ENCODE assay signal across 9 cellular contexts in the genomic region with DNA sequence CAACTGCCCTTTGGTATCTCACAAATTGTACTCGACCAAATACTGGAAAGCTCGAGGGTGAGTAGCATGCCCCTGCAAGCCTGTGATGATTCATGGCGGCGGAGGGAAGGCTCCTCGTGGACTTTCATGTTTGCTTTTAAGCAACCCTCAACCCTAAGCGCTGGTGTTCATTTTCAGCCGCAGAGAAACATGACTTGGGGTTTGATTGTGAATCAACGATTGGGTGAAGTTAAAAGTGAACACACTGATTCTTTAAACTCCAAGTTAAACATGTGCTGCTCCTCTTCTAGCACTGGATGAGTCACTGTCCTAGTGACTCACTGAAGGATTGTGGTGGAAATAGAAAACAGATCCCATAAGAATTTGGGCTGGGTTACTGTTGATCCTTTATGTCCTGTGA. TPM values are rescaled to one million over a fixed set of nuclear protein-coding genes. Genes with fewer than 3 reads are reported as not detected.
A peak's percentile ranks its signal among the peaks of the same experiment; 100 is the strongest.
DNase-seq lines count a peak whose midpoint lies in the region; ATAC-seq and TF ChIP-seq lines count a peak whose summit lies in the region.
"Had no signal": no experiment of that assay in that cellular context is flagged by ENCODE, and none has a peak within 500 bp of the region (broad histone marks: within the 10 kb centered on the region; RNA-seq: fewer than 3 reads in every experiment).

No MANE protein-coding gene starts in this region.

- DNase-seq in EH (ENCODE audit: low read depth) (peak; percentile 99), MG63 (peak; percentile 85), cardiac fibroblast (ENCODE audit: low read depth in 2 of 2) (peak; percentile 73 to 96), renal cortical epithelial cell (ENCODE audit: low read depth) (peak; percentile 97), CD14-positive monocyte (ENCODE audit: low spot score) (no peak), spleen (no peak), ascending aorta (ENCODE audit: low spot score in 2 of 2) (no peak)
- DNase-seq: stimulated activated naive B cell treated with anti-CD40 and anti-IgM and Interleukin-4, amounts not matched to agents 10 μg/mL and 1 μg/mL and 100 μg/mL, for 72 hours had no signal

- peaks cover 1% of the 10 kb centered on the region for H3K4me1 Mint-ChIP-seq in CD14-positive monocyte
- H3K4me1 Mint-ChIP-seq: stimulated activated naive B cell treated with anti-CD40 and anti-IgM and Interleukin-4, amounts not matched to agents 10 μg/mL and 1 μg/mL and 100 μg/mL, for 72 hours had no signal

- TF ChIP-seq POLR2A in spleen (IDR thresholded peaks at IDR 0.05) = no peak

- H3K9me3 Mint-ChIP-seq in CD14-positive monocyte = no peaks in the 10 kb centered on the region
- H3K9me3 Mint-ChIP-seq: stimulated activated naive B cell treated with anti-CD40 and anti-IgM and Interleukin-4, amounts not matched to agents 10 μg/mL and 1 μg/mL and 100 μg/mL, for 72 hours had no signal

- no peaks in the 10 kb centered on the region for H3K9me3 ChIP-seq in MG63
- H3K9me3 ChIP-seq in spleen = no peaks in the 10 kb centered on the region
- H3K9me3 ChIP-seq in ascending aorta = no peaks in the 10 kb centered on the region

- ATAC-seq in HG03378 (IDR thresholded peaks at IDR 0.05; ENCODE audit: unreplicated experiment) = no peak
- ATAC-seq: stimulated activated naive B cell treated with anti-CD40 and anti-IgM and Interleukin-4, amounts not matched to agents 10 μg/mL and 1 μg/mL and 100 μg/mL, for 72 hours had no signal

- H3K4me1 ChIP-seq in spleen = no peaks in the 10 kb centered on the region
- no peaks in the 10 kb centered on the region for H3K4me1 ChIP-seq in ascending aorta

- H3K36me3 ChIP-seq in MG63 = peaks cover 52% of the 10 kb centered on the region
- no peaks in the 10 kb centered on the region for H3K36me3 ChIP-seq in spleen
- peaks cover 0 to 9% of the 10 kb centered on the region in 2 donors for H3K36me3 ChIP-seq in ascending aorta

- no peak overlapping the region for H3K27ac ChIP-seq in spleen
- no peak overlapping the region for H3K27ac ChIP-seq in ascending aorta

- H3K4me3 ChIP-seq in MG63 (peak overlapping the region; percentile 7; the same call in 1 of the 2 replicates), cardiac fibroblast (replicated peaks in 1 of 2; ENCODE audit: low read depth in 2 of 2, low read length in 2 of 2) (peak overlapping the region in 1 of 2 donors; percentile 19), spleen (no peak overlapping the region), ascending aorta (no peak overlapping the region)

- no peak overlapping the region for H3K4me3 Mint-ChIP-seq in CD14-positive monocyte
- H3K4me3 Mint-ChIP-seq: stimulated activated naive B cell treated with anti-CD40 and anti-IgM and Interleukin-4, amounts not matched to agents 10 μg/mL and 1 μg/mL and 100 μg/mL, for 72 hours had no signal

- intact Hi-C loops in CD14-positive monocyte (cut with micrococcal nuclease) = no loop called here
- intact Hi-C loops in spleen (cut with DNase I; ENCODE audit: low total_unique reads) = no loop called here
- intact Hi-C loops in ascending aorta (cut with DNase I) = no loop called here

- H3K36me3 Mint-ChIP-seq in CD14-positive monocyte = peaks cover 15 to 16% of the 10 kb centered on the region in 2 donors

- H3K27me3 ChIP-seq in MG63 = no peaks in the 10 kb centered on the region
- H3K27me3 ChIP-seq in spleen (replicated peaks in 1 of 7) = no peaks in the 10 kb centered on the region
- H3K27me3 ChIP-seq in ascending aorta = no peaks in the 10 kb centered on the region

- no peak for TF ChIP-seq CTCF in cardiac fibroblast (IDR thresholded peaks at IDR 0.05; ENCODE audit: low read depth, low read length)
- no peak for TF ChIP-seq CTCF in CD14-positive monocyte (IDR thresholded peaks at IDR 0.05)
- TF ChIP-seq CTCF in spleen (IDR thresholded peaks at IDR 0.05 in 8 of 11, conservative IDR thresholded peaks at IDR 0.05 in 3 of 11) = no peak
- no peak for TF ChIP-seq CTCF in ascending aorta (IDR thresholded peaks at IDR 0.05)

- no peak overlapping the region for H3K27ac Mint-ChIP-seq in CD14-positive monocyte
- H3K27ac Mint-ChIP-seq: stimulated activated naive B cell treated with anti-CD40 and anti-IgM and Interleukin-4, amounts not matched to agents 10 μg/mL and 1 μg/mL and 100 μg/mL, for 72 hours had no signal

- peaks cover 0 to 2% (median 0%) of the 10 kb centered on the region in 3 donors for H3K27me3 Mint-ChIP-seq in CD14-positive monocyte (ENCODE audit: low read depth in 3 of 3)

- 83 to 95% (median 89%) methylated on average over 8 of the region's 8 CpGs for WGBS in spleen, 5 donors

RNA-seq across cellular contexts. Expression of a gene that starts 8.3 kb away (rescaled TPM):
- total RNA-seq in MG63 (2014; rRNA removed; shearing (Covaris generic); ENCODE audit: low replicate concordance) = 19.1 and 20.7 TPM in 2 replicates
- 25.2 and 29.8 TPM in 2 replicates for total RNA-seq in renal cortical epithelial cell
- polyA plus RNA-seq in CD14-positive monocyte = under 1 TPM; 0.17 to 0.30 TPM
- 1 to 10 TPM; 2.6 to 6.9 (median 4.9) TPM for total RNA-seq in spleen
- polyA plus RNA-seq in spleen = under 1 TPM; 0.17 to 0.45 (median 0.18) TPM
- total RNA-seq in ascending aorta = 17.6 TPM

RNA-seq across cellular contexts. Expression of a gene that starts 50.5 kb away (rescaled TPM):
- 8.1 and 8.4 TPM in 2 replicates for total RNA-seq in MG63 (2014; rRNA removed; shearing (Covaris generic); ENCODE audit: low replicate concordance)
- total RNA-seq in renal cortical epithelial cell (32.8 and 73.8 TPM in 2 replicates), spleen (10 to 100 TPM; 10.1 to 22.8 (median 14.4) TPM), ascending aorta (23.2 TPM)
- polyA plus RNA-seq in CD14-positive monocyte (10 to 100 TPM in 1 of 2 donors, 1 to 10 TPM in 1; 9.4 to 11.6 TPM), spleen (1 to 10 TPM; 1.1 to 3.8 (median 2.2) TPM)

Comparison
In these comparisons a context has a peak if more than half of its experiments do, and no peak if none do; other contexts are left out.
1. DNase-seq: peak in EH (single experiment), MG63 (single experiment), cardiac fibroblast (2 of 2) and renal cortical epithelial cell (single experiment); none in CD14-positive monocyte (single experiment), spleen (single experiment) and ascending aorta (0 of 2).